8 cellular contexts compared by ENCODE assay signal in genomic region chr6:7110092-7110792, GRCh38. TPM values are rescaled to one million over a fixed set of nuclear protein-coding genes. Genes with fewer than 3 reads are reported as not detected.
DNase-seq lines count a peak whose midpoint lies in the region; ATAC-seq, FAIRE-seq and TF ChIP-seq lines count a peak whose summit lies in the region.

No MANE protein-coding gene starts in this region.

- no peaks in the 10 kb centered on the region for H3K27me3 Mint-ChIP-seq in activated T-cell treated with anti-CD3 and anti-CD28 coated beads, Interleukin-2, amount 50 U/mL, for 4 hours (ENCODE audit: low read depth)
- H3K27me3 Mint-ChIP-seq in activated naive CD8-positive, alpha-beta T cell, result no peaks in the 10 kb centered on the region

- H3K9ac ChIP-seq in kidney (ENCODE audit: low read length in 2 of 2), result peak overlapping the region in 1 of 2 donors; percentile 60

- ATAC-seq in activated T-cell treated with anti-CD3 and anti-CD28 coated beads, Interleukin-2, amount 50 U/mL, for 4 hours, result no peak
- ATAC-seq in HG03159 (IDR thresholded peaks at IDR 0.05; ENCODE audit: unreplicated experiment) (no peak), omental fat pad (ENCODE audit: low FRiP score) (no peak)

- H3K27ac ChIP-seq in kidney (ENCODE audit: low read depth in 2 of 2, low read length in 2 of 2), result no peak overlapping the region
- peak overlapping the region in 2 of 4 donors; percentile 91 to 95 for H3K27ac ChIP-seq in tibial nerve

- peaks cover 10 to 24% of the 10 kb centered on the region in 2 donors for H3K4me1 ChIP-seq in kidney (ENCODE audit: control insufficient read depth in 1 of 2, insufficient read depth in 1 of 2, low read depth in 1 of 2, low read length in 2 of 2)
- peaks cover 0 to 62% (median 9%) of the 10 kb centered on the region in 4 donors for H3K4me1 ChIP-seq in tibial nerve

- TF ChIP-seq EP300 in tibial nerve (IDR thresholded peaks at IDR 0.05), result no peak

- H3K4me3 Mint-ChIP-seq in activated T-cell treated with anti-CD3 and anti-CD28 coated beads, Interleukin-2, amount 50 U/mL, for 4 hours, result peak overlapping the region; percentile 86
- peak overlapping the region; percentile 95 for H3K4me3 Mint-ChIP-seq in activated naive CD8-positive, alpha-beta T cell

- intact Hi-C loops in kidney (cut with DNase I), result no loop called here

- WGBS in tibial nerve, 2 donors, result 74 to 76% methylated on average over 6 of the region's 6 CpGs

- H3K27me3 ChIP-seq in tibial nerve, result no peaks in the 10 kb centered on the region

- no peaks in the 10 kb centered on the region for H3K36me3 Mint-ChIP-seq in activated T-cell treated with anti-CD3 and anti-CD28 coated beads, Interleukin-2, amount 50 U/mL, for 4 hours (ENCODE audit: insufficient read depth)
- H3K36me3 Mint-ChIP-seq in activated naive CD8-positive, alpha-beta T cell, result no peaks in the 10 kb centered on the region

- no peak for FAIRE-seq in kidney (lab: Jason Lieb, UNC)

- TF ChIP-seq POLR2A in tibial nerve (IDR thresholded peaks at IDR 0.05), result no peak

- H3K4me1 Mint-ChIP-seq in activated T-cell treated with anti-CD3 and anti-CD28 coated beads, Interleukin-2, amount 50 U/mL, for 4 hours (ENCODE audit: low read depth), result peaks cover 58% of the 10 kb centered on the region
- peaks cover 66% of the 10 kb centered on the region for H3K4me1 Mint-ChIP-seq in activated naive CD8-positive, alpha-beta T cell (ENCODE audit: low read depth)

- peak overlapping the region; percentile 85 for H3K27ac Mint-ChIP-seq in activated naive CD8-positive, alpha-beta T cell

- H3K4me3 ChIP-seq in kidney (ENCODE audit: low read length in 2 of 2), result peak overlapping the region; percentile 52 to 94
- H3K4me3 ChIP-seq in tibial nerve, result peak overlapping the region in 3 of 4 donors; percentile 85 to 95 (median 94)

- H3K36me3 ChIP-seq in kidney (ENCODE audit: control insufficient read depth in 1 of 2, insufficient read depth in 2 of 2, low read length in 2 of 2) (no peaks in the 10 kb centered on the region), tibial nerve (no peaks in the 10 kb centered on the region)

- TF ChIP-seq CTCF in kidney (IDR thresholded peaks at IDR 0.05; ENCODE audit: borderline replicate concordance, extremely low read depth, insufficient read depth), result no peak
- TF ChIP-seq CTCF in tibial nerve (IDR thresholded peaks at IDR 0.05), result no peak
- no peak for TF ChIP-seq CTCF in omental fat pad (IDR thresholded peaks at IDR 0.05)

- H3K9me3 ChIP-seq in kidney (ENCODE audit: control insufficient read depth in 1 of 2, low read length in 2 of 2) (no peaks in the 10 kb centered on the region), tibial nerve (no peaks in the 10 kb centered on the region)

- DNase-seq in activated T-cell treated with anti-CD3 and anti-CD28 coated beads, Interleukin-2, amount 50 U/mL, for 4 hours, result no peak
- no peak for DNase-seq in activated T-cell treated with anti-CD3 and anti-CD28 coated beads for 4 hours
- DNase-seq in kidney, result no peak
- DNase-seq in tibial nerve (ENCODE audit: low spot score in 2 of 2), result no peak
- DNase-seq in omental fat pad (ENCODE audit: low spot score), result no peak
- no peak for DNase-seq in activated CD4-positive, alpha-beta T cell treated with anti-CD3 and anti-CD28 coated beads, Interleukin-2, amount 50 U/mL, for 4 hours

- no peaks in the 10 kb centered on the region for H3K9me3 Mint-ChIP-seq in activated T-cell treated with anti-CD3 and anti-CD28 coated beads, Interleukin-2, amount 50 U/mL, for 4 hours
- no peaks in the 10 kb centered on the region for H3K9me3 Mint-ChIP-seq in activated naive CD8-positive, alpha-beta T cell (ENCODE audit: low read depth)

RNA-seq across cellular contexts. Expression of gene RREB1, which starts 2.5 kb away (rescaled TPM):
- total RNA-seq in activated T-cell treated with anti-CD3 and anti-CD28 coated beads, Interleukin-2, amount 50 U/mL, for 4 hours, result 10 to 100 TPM; 18.5 to 20.7 (median 19.2) TPM
- total RNA-seq in kidney (56.5 TPM), tibial nerve (10 to 100 TPM; 32.3 to 61.5 (median 36.3) TPM), omental fat pad (10 to 100 TPM; 24.9 to 48.1 (median 40.6) TPM)
- polyA plus RNA-seq in kidney (ENCODE audit: insufficient read depth, low read depth, low replicate concordance), result 5.9 TPM
